In genomic region chr3:98763076-98763475, GRCh38 we compare ENCODE assay signal across 9 cellular contexts. TPM values are rescaled to one million over a fixed set of nuclear protein-coding genes. Genes with fewer than 3 reads are reported as not detected.
DNase-seq lines count a peak whose midpoint lies in the region; ATAC-seq and TF ChIP-seq lines count a peak whose summit lies in the region.
"Had no signal": no experiment of that assay in that cellular context is flagged by ENCODE, and none has a peak within 500 bp of the region (broad histone marks: within the 10 kb centered on the region; RNA-seq: fewer than 3 reads in every experiment).

A gene with protein sequence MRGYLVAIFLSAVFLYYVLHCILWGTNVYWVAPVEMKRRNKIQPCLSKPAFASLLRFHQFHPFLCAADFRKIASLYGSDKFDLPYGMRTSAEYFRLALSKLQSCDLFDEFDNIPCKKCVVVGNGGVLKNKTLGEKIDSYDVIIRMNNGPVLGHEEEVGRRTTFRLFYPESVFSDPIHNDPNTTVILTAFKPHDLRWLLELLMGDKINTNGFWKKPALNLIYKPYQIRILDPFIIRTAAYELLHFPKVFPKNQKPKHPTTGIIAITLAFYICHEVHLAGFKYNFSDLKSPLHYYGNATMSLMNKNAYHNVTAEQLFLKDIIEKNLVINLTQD (plus strand): TSS chr3:98763340. CDS start chr3:98768441, 5,101 bp downstream.

- no peak within 1 kb of the TSS for H3K27ac ChIP-seq in foreskin keratinocyte
- peak within 1 kb of the TSS; percentile 14 for H3K27ac ChIP-seq in skeletal muscle tissue (ENCODE audit: low read depth, low read length)

- H3K9me3 Mint-ChIP-seq in activated CD4-positive, alpha-beta memory T cell treated with anti-CD3 and anti-CD28 coated beads, Interleukin-2, amount 10 ng/mL, durations not matched to agents 7 days and 5 days = no peaks in the 10 kb centered on the region

- H3K4me3 Mint-ChIP-seq in activated CD4-positive, alpha-beta memory T cell treated with anti-CD3 and anti-CD28 coated beads, Interleukin-2, amount 10 ng/mL, durations not matched to agents 7 days and 5 days = no peak within 1 kb of the TSS

- no peak for TF ChIP-seq CTCF in foreskin keratinocyte (conservative IDR thresholded peaks at IDR 0.05)

- no peaks in the 10 kb centered on the region for H3K36me3 ChIP-seq in skeletal muscle tissue (ENCODE audit: control insufficient read depth in 3 of 3, insufficient read depth in 3 of 3, low read length in 3 of 3)

- POLR2A ChIA-PET in activated CD4-positive, alpha-beta memory T cell treated with anti-CD3 and anti-CD28 coated beads, Interleukin-2, amount 10 ng/mL, durations not matched to agents 7 days and 5 days (lab: Charles Lee) = no interaction called here

- peak within 1 kb of the TSS in 1 of 3 donors; percentile 27 for H3K4me3 ChIP-seq in skeletal muscle tissue (ENCODE audit: low read length in 3 of 3)

- CTCF ChIA-PET in activated CD4-positive, alpha-beta memory T cell treated with anti-CD3 and anti-CD28 coated beads, Interleukin-2, amount 10 ng/mL, durations not matched to agents 7 days and 5 days (lab: Charles Lee) = no interaction called here

- no peak within 1 kb of the TSS for H3K9ac ChIP-seq in skeletal muscle tissue (ENCODE audit: low read depth in 1 of 3, low read length in 3 of 3)

- ATAC-seq in GM18907 (IDR thresholded peaks at IDR 0.05; ENCODE audit: unreplicated experiment) (peak; percentile 58), foreskin keratinocyte (peak; percentile 28)

- H3K4me1 ChIP-seq in foreskin keratinocyte (no peaks in the 10 kb centered on the region), skeletal muscle tissue (ENCODE audit: control insufficient read depth in 3 of 3, insufficient read depth in 3 of 3, low read length in 3 of 3) (peaks cover 11 to 18% (median 14%) of the 10 kb centered on the region in 3 donors)

- peak; percentile 90 for DNase-seq in NOMO-1 treated with DMSO at 0.1 percent for 48 hours (lab: John Stamatoyannopoulos, UW; ENCODE audit: unreplicated experiment)
- DNase-seq in foreskin keratinocyte = peak in 1 of 2 donors; percentile 11
- no peak for DNase-seq in activated CD4-positive, alpha-beta memory T cell treated with anti-CD3 and anti-CD28 coated beads, Interleukin-2, amount 10 ng/mL, durations not matched to agents 7 days and 5 days
- no peak for DNase-seq in activated effector memory CD4-positive, alpha-beta T cell treated with Interleukin-2 at 50 U/mL for 16 hours
- DNase-seq in COLO829 (ENCODE audit: low spot score) = no peak
- no peak for DNase-seq in NCI-H82 (lab: John Stamatoyannopoulos, UW)
- DNase-seq: activated T-cell treated with anti-CD3 and anti-CD28 coated beads, Interleukin-2, amount 50 U/mL, for 48 hours had no signal

- no peak within 1 kb of the TSS for H3K27ac Mint-ChIP-seq in activated CD4-positive, alpha-beta memory T cell treated with anti-CD3 and anti-CD28 coated beads, Interleukin-2, amount 10 ng/mL, durations not matched to agents 7 days and 5 days

- no peaks in the 10 kb centered on the region for H3K4me1 Mint-ChIP-seq in activated CD4-positive, alpha-beta memory T cell treated with anti-CD3 and anti-CD28 coated beads, Interleukin-2, amount 10 ng/mL, durations not matched to agents 7 days and 5 days

- H3K36me3 Mint-ChIP-seq in activated CD4-positive, alpha-beta memory T cell treated with anti-CD3 and anti-CD28 coated beads, Interleukin-2, amount 10 ng/mL, durations not matched to agents 7 days and 5 days (ENCODE audit: low read depth) = no peaks in the 10 kb centered on the region

- H3K27me3 ChIP-seq in foreskin keratinocyte (no peaks in the 10 kb centered on the region), skeletal muscle tissue (ENCODE audit: control insufficient read depth in 3 of 3, insufficient read depth in 3 of 3, low read length in 3 of 3) (no peaks in the 10 kb centered on the region)

- no peaks in the 10 kb centered on the region for H3K9me3 ChIP-seq in skeletal muscle tissue (ENCODE audit: control insufficient read depth in 3 of 3, low read length in 3 of 3)

- peaks cover 45% of the 10 kb centered on the region for H3K27me3 Mint-ChIP-seq in activated CD4-positive, alpha-beta memory T cell treated with anti-CD3 and anti-CD28 coated beads, Interleukin-2, amount 10 ng/mL, durations not matched to agents 7 days and 5 days

RNA-seq across cellular contexts. Expression of the gene that starts here (rescaled TPM):
- total RNA-seq in foreskin keratinocyte = 1.4 and 2.1 TPM in 2 replicates
- 0.99 and 1.3 TPM in 2 replicates for polyA plus RNA-seq in foreskin keratinocyte
- total RNA-seq in skeletal muscle tissue = 14.1 TPM
- total RNA-seq in activated CD4-positive, alpha-beta memory T cell treated with anti-CD3 and anti-CD28 coated beads, Interleukin-2, amount 10 ng/mL, durations not matched to agents 7 days and 5 days = not detected
